29 cellular contexts compared by ENCODE assay signal in genomic region chr11:45799562-45799961, GRCh38.
"Had no signal": no experiment of that assay in that cellular context is flagged by ENCODE, and none has a peak within 500 bp of the region (broad histone marks: within the 10 kb centered on the region; RNA-seq: fewer than 3 reads in every experiment).

No MANE protein-coding gene starts in this region.

- H3K27ac Mint-ChIP-seq: activated CD4-positive, alpha-beta memory T cell treated with anti-CD3 and anti-CD28 coated beads for 36 hours; activated CD4-positive, alpha-beta T cell treated with anti-CD3 and anti-CD28 coated beads, Interleukin-2, amount 10 ng/mL, durations not matched to agents 24 days and 14 days; activated T-helper 17 cell treated with anti-CD3 and anti-CD28 coated beads, Interleukin-2, amount 50 U/mL, for 72 hours; nephron; stimulated activated naive B cell treated with anti-CD40 and anti-IgM and Interleukin-4, amounts not matched to agents 10 μg/mL and 1 μg/mL and 100 μg/mL, for 72 hours; T-helper 17 cell had no signal

- DNase-seq: activated CD4-positive, alpha-beta memory T cell treated with anti-CD3 and anti-CD28 coated beads for 36 hours; activated CD4-positive, alpha-beta T cell treated with anti-CD3 and anti-CD28 coated beads, Interleukin-2, amount 10 ng/mL, durations not matched to agents 24 days and 14 days; activated CD4-positive, CD25-positive, alpha-beta regulatory T cell treated with anti-CD3 and anti-CD28 coated beads, Interleukin-2, amount 50 U/mL, for 72 hours; activated gamma-delta T cell treated with Interleukin-2 at 50 U/mL for 16 hours; activated naive CD4-positive, alpha-beta T cell treated with anti-CD3 and anti-CD28 coated beads, Interleukin-2, amount 50 U/mL, for 16 hours; activated T-cell treated with anti-CD3 and anti-CD28 coated beads, Interleukin-2, amount 50 U/mL, for 4 hours; amniotic stem cell; brain microvascular endothelial cell; cortex of kidney; effector memory CD8-positive, alpha-beta T cell; gastrocnemius medialis; glutamatergic neuron; islet precursor cell; left cardiac atrium; mesendoderm; mucosa of descending colon; pancreas; retina; stimulated activated CD4-positive, alpha-beta T cell treated with anti-CD3 and anti-CD28 coated beads, Interleukin-15, amount 100 ng/mL, for 24 hours; stimulated activated CD4-positive, alpha-beta T cell treated with anti-CD3 and anti-CD28 coated beads, Interleukin-2, amount 100 ng/mL, for 24 hours; stimulated activated naive B cell treated with anti-CD40 and anti-IgM and Interleukin-4, amounts not matched to agents 10 μg/mL and 1 μg/mL and 100 μg/mL, for 72 hours; T-helper 17 cell; thyroid gland had no signal

- H3K4me3 Mint-ChIP-seq: activated CD4-positive, alpha-beta memory T cell treated with anti-CD3 and anti-CD28 coated beads for 36 hours; activated CD4-positive, alpha-beta T cell treated with anti-CD3 and anti-CD28 coated beads, Interleukin-2, amount 10 ng/mL, durations not matched to agents 24 days and 14 days; activated T-cell treated with anti-CD3 and anti-CD28 coated beads, Interleukin-2, amount 50 U/mL, for 4 hours; activated T-helper 17 cell treated with anti-CD3 and anti-CD28 coated beads, Interleukin-2, amount 50 U/mL, for 72 hours; effector memory CD8-positive, alpha-beta T cell; nephron; stimulated activated naive B cell treated with anti-CD40 and anti-IgM and Interleukin-4, amounts not matched to agents 10 μg/mL and 1 μg/mL and 100 μg/mL, for 72 hours; T-helper 17 cell had no signal

- H3K4me1 Mint-ChIP-seq: activated T-helper 17 cell treated with anti-CD3 and anti-CD28 coated beads, Interleukin-2, amount 50 U/mL, for 72 hours; nephron; T-helper 17 cell had no signal

- H3K27ac ChIP-seq: brain microvascular endothelial cell, gastrocnemius medialis, neutrophil, pancreas, prostate gland, stomach, thyroid gland had no signal

- H3K27me3 ChIP-seq: brain microvascular endothelial cell, gastrocnemius medialis, pancreas, stomach, thyroid gland had no signal

- H3K4me3 ChIP-seq: gastrocnemius medialis, lung, mucosa of descending colon, pancreas, prostate gland, stomach, thyroid gland had no signal

- H3K9me3 Mint-ChIP-seq: activated CD4-positive, alpha-beta memory T cell treated with anti-CD3 and anti-CD28 coated beads for 36 hours; activated CD4-positive, alpha-beta T cell treated with anti-CD3 and anti-CD28 coated beads, Interleukin-2, amount 10 ng/mL, durations not matched to agents 24 days and 14 days; activated T-cell treated with anti-CD3 and anti-CD28 coated beads, Interleukin-2, amount 50 U/mL, for 4 hours; activated T-helper 17 cell treated with anti-CD3 and anti-CD28 coated beads, Interleukin-2, amount 50 U/mL, for 72 hours; effector memory CD8-positive, alpha-beta T cell; nephron had no signal

- H3K4me1 ChIP-seq: gastrocnemius medialis, pancreas, prostate gland had no signal

- H3K36me3 ChIP-seq: brain microvascular endothelial cell, gastrocnemius medialis, neutrophil, pancreas, prostate gland, stomach, thyroid gland had no signal

- ATAC-seq: activated T-cell treated with anti-CD3 and anti-CD28 coated beads, Interleukin-2, amount 50 U/mL, for 4 hours; activated T-helper 17 cell treated with anti-CD3 and anti-CD28 coated beads, Interleukin-2, amount 50 U/mL, for 72 hours; effector memory CD8-positive, alpha-beta T cell; gastrocnemius medialis; left cardiac atrium; mucosa of descending colon; stimulated activated naive B cell treated with anti-CD40 and anti-IgM and Interleukin-4, amounts not matched to agents 10 μg/mL and 1 μg/mL and 100 μg/mL, for 72 hours; T-helper 17 cell had no signal

- H3K36me3 Mint-ChIP-seq: activated CD4-positive, alpha-beta memory T cell treated with anti-CD3 and anti-CD28 coated beads for 36 hours; stimulated activated naive B cell treated with anti-CD40 and anti-IgM and Interleukin-4, amounts not matched to agents 10 μg/mL and 1 μg/mL and 100 μg/mL, for 72 hours had no signal

- H3K27me3 Mint-ChIP-seq: activated CD4-positive, alpha-beta memory T cell treated with anti-CD3 and anti-CD28 coated beads for 36 hours; activated T-helper 17 cell treated with anti-CD3 and anti-CD28 coated beads, Interleukin-2, amount 50 U/mL, for 72 hours; stimulated activated naive B cell treated with anti-CD40 and anti-IgM and Interleukin-4, amounts not matched to agents 10 μg/mL and 1 μg/mL and 100 μg/mL, for 72 hours; T-helper 17 cell had no signal

- H3K9me3 ChIP-seq: gastrocnemius medialis, mucosa of descending colon, neutrophil, pancreas, prostate gland, stomach, thyroid gland had no signal
